ENCODE assay signal across 8 cellular contexts in the genomic region with DNA sequence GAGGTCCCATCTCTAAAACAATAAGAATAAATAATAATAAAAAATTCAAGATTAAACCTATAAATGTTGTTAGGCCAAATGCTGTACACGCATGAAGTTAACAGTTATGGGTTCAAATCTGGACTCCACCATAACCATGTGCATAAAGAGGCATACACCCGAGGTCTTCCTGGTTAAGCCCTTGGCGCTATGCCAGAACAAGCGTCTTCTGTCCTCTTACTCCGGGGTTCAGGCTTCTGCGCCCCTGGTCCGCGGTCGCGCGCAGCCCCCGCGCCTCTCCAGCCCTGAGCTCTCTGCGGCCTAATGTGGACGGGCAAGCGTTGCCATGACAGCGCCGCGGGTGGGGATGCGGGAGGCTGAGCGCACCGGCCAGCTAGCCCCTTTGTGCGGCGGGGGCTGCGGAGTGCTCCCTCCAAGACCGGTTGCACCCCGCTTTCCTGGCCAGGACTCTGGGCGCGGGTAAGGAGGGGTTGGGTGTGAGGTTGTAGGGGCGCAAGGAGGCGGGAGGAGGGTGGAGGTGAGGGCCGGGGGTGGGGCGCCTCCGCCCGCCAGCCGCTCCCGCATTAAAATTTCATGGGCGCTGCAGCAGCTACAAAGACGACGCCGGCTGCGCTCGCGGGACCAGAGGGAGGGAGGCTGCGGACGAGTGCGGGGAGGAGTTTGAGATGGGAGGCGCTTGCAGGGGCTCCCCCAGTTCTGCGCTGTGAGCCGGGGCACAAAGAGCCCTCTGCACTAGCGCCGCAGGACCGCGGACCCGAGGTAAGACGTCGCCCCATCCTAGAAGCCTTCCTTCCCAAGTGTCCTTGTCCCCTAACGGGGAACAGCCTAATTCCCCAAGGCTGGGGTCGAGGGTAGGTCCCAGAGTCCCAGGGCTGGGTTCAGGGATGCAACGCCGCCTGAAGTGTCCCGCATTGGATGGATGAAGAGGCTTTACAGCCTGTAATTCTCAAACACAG.
DNase-seq lines count a peak whose midpoint lies in the region; ATAC-seq and TF ChIP-seq lines count a peak whose summit lies in the region.

Gene MIAT (plus strand): TSS at position 693 of the 956 bp plus-strand sequence.

- no peak for TF ChIP-seq CTCF in fibroblast of mammary gland (conservative IDR thresholded peaks at IDR 0.05; ENCODE audit: control insufficient read depth, insufficient read depth, low read depth, low read length)
- no peak for TF ChIP-seq CTCF in parathyroid adenoma (IDR thresholded peaks at IDR 0.05)

- H3K4me3 Mint-ChIP-seq in activated T-cell treated with anti-CD3 and anti-CD28 coated beads, Interleukin-2, amount 50 U/mL, for 24 hours, result peak within 1 kb of the TSS; percentile 83

- no peaks in the 10 kb centered on the region for H3K36me3 ChIP-seq in parathyroid adenoma (ENCODE audit: control insufficient read depth, insufficient read depth, low read length)

- no peaks in the 10 kb centered on the region for H3K9me3 ChIP-seq in parathyroid adenoma (ENCODE audit: control insufficient read depth, low read length)

- H3K27ac ChIP-seq in parathyroid adenoma, result no peak within 1 kb of the TSS

- H3K9ac ChIP-seq in parathyroid adenoma, result no peak within 1 kb of the TSS

- peak within 1 kb of the TSS; percentile 93 for H3K27ac Mint-ChIP-seq in activated T-cell treated with anti-CD3 and anti-CD28 coated beads, Interleukin-2, amount 50 U/mL, for 24 hours

- no peaks in the 10 kb centered on the region for H3K79me2 ChIP-seq in parathyroid adenoma

- H3K4me2 ChIP-seq in parathyroid adenoma (ENCODE audit: low read length), result peak within 1 kb of the TSS; percentile 34

- H3K4me1 Mint-ChIP-seq in activated T-cell treated with anti-CD3 and anti-CD28 coated beads, Interleukin-2, amount 50 U/mL, for 24 hours (ENCODE audit: low read depth), result peaks cover 33% of the 10 kb centered on the region

- peaks cover 5% of the 10 kb centered on the region for H3K27me3 Mint-ChIP-seq in activated T-cell treated with anti-CD3 and anti-CD28 coated beads, Interleukin-2, amount 50 U/mL, for 24 hours

- H3K4me3 ChIP-seq in fibroblast of mammary gland (ENCODE audit: control insufficient read depth, low read depth, low read length) (peak within 1 kb of the TSS; percentile 29), parathyroid adenoma (ENCODE audit: low read depth, low read length) (no peak within 1 kb of the TSS)

- H3K9me3 Mint-ChIP-seq in activated T-cell treated with anti-CD3 and anti-CD28 coated beads, Interleukin-2, amount 50 U/mL, for 24 hours, result no peaks in the 10 kb centered on the region

- no peaks in the 10 kb centered on the region for H3K36me3 Mint-ChIP-seq in activated T-cell treated with anti-CD3 and anti-CD28 coated beads, Interleukin-2, amount 50 U/mL, for 24 hours (ENCODE audit: low read depth)

- H3K27me3 ChIP-seq in parathyroid adenoma (ENCODE audit: control insufficient read depth, insufficient read depth, low read length), result peaks cover 14% of the 10 kb centered on the region

- H2AFZ ChIP-seq in parathyroid adenoma, result peak within 1 kb of the TSS; percentile 33

- TF ChIP-seq POLR2A in GM18505 (IDR thresholded peaks at IDR 0.05; ENCODE audit: borderline replicate concordance, extremely low read depth, insufficient read depth, insufficient read length), result no peak

- no peaks in the 10 kb centered on the region for H3K4me1 ChIP-seq in parathyroid adenoma

- ATAC-seq in GM18498 (IDR thresholded peaks at IDR 0.05; ENCODE audit: unreplicated experiment) (peak; percentile 57), GM18505 (IDR thresholded peaks at IDR 0.05; ENCODE audit: unreplicated experiment) (no peak)

- DNase-seq in NCI-H2029 treated with DMSO at 0.1 percent for 48 hours (lab: John Stamatoyannopoulos, UW), result peak; percentile 12
- DNase-seq in activated T-cell treated with anti-CD3 and anti-CD28 coated beads, Interleukin-2, amount 50 U/mL, for 24 hours, result peak; percentile 74
- no peak for DNase-seq in fibroblast of mammary gland (ENCODE audit: low read depth)
- no peak for DNase-seq in 8988T
- DNase-seq in putamen (ENCODE audit: low spot score), result no peak

Comparison
In these comparisons a context has a peak if more than half of its experiments do, and no peak if none do; other contexts are left out.
1. DNase-seq: peak in NCI-H2029 treated with DMSO at 0.1 percent for 48 hours (single experiment) and activated T-cell treated with anti-CD3 and anti-CD28 coated beads, Interleukin-2, amount 50 U/mL, for 24 hours (single experiment); none in fibroblast of mammary gland (single experiment), 8988T (single experiment) and putamen (single experiment).